Comparison of ENCODE assay signal across 22 cellular contexts in genomic region chr22:26313291-26313690, GRCh38.
"Had no signal": no experiment of that assay in that cellular context is flagged by ENCODE, and none has a peak within 500 bp of the region (broad histone marks: within the 10 kb centered on the region; RNA-seq: fewer than 3 reads in every experiment).

No MANE protein-coding gene starts in this region.

- DNase-seq: dermis blood vessel endothelial cell; dorsolateral prefrontal cortex; effector CD4-positive, alpha-beta T cell; effector memory CD4-positive, alpha-beta T cell; foreskin keratinocyte; heart left ventricle; hypothalamus; immature natural killer cell; islet precursor cell; kidney; kidney glomerular epithelial cell; left colon; left ventricle myocardium inferior; lower lobe of right lung; mesenchymal stem cell; midbrain; naive thymus-derived CD4-positive, alpha-beta T cell had no signal

- H3K79me2 ChIP-seq: hepatocyte had no signal

- H3K27ac ChIP-seq: coronary artery, dorsolateral prefrontal cortex, esophagus muscularis mucosa, foreskin keratinocyte, gastroesophageal sphincter, heart left ventricle, hepatocyte, left ventricle myocardium inferior, lower lobe of right lung had no signal

- H3K4me1 Mint-ChIP-seq: immature natural killer cell; naive thymus-derived CD4-positive, alpha-beta T cell had no signal

- H3K4me3 Mint-ChIP-seq: immature natural killer cell; naive thymus-derived CD4-positive, alpha-beta T cell had no signal

- H2AFZ ChIP-seq: hepatocyte had no signal

- H3K36me3 ChIP-seq: esophagus muscularis mucosa, gastroesophageal sphincter, heart left ventricle, left ventricle myocardium inferior, lower lobe of right lung had no signal

- H3K4me3 ChIP-seq: coronary artery, dorsolateral prefrontal cortex, esophagus muscularis mucosa, gastroesophageal sphincter, heart left ventricle, hepatocyte, left ventricle myocardium inferior, lower lobe of right lung had no signal

- H3K27me3 ChIP-seq: dorsolateral prefrontal cortex had no signal

- H3K9me3 ChIP-seq: esophagus muscularis mucosa, gastroesophageal sphincter, heart left ventricle, left ventricle myocardium inferior, lower lobe of right lung had no signal

- H3K4me1 ChIP-seq: esophagus muscularis mucosa, gastroesophageal sphincter, heart left ventricle, left ventricle myocardium inferior, lower lobe of right lung had no signal

- ATAC-seq: foreskin keratinocyte; gastroesophageal sphincter; heart left ventricle; left colon; left lobe of liver; lower lobe of right lung; naive thymus-derived CD4-positive, alpha-beta T cell had no signal

- H3K36me3 Mint-ChIP-seq: immature natural killer cell; naive thymus-derived CD4-positive, alpha-beta T cell had no signal

- H3K27ac Mint-ChIP-seq: immature natural killer cell; naive thymus-derived CD4-positive, alpha-beta T cell had no signal

- H3K4me2 ChIP-seq: hepatocyte had no signal
